ENCODE assay signal across 8 cellular contexts in the genomic region with DNA sequence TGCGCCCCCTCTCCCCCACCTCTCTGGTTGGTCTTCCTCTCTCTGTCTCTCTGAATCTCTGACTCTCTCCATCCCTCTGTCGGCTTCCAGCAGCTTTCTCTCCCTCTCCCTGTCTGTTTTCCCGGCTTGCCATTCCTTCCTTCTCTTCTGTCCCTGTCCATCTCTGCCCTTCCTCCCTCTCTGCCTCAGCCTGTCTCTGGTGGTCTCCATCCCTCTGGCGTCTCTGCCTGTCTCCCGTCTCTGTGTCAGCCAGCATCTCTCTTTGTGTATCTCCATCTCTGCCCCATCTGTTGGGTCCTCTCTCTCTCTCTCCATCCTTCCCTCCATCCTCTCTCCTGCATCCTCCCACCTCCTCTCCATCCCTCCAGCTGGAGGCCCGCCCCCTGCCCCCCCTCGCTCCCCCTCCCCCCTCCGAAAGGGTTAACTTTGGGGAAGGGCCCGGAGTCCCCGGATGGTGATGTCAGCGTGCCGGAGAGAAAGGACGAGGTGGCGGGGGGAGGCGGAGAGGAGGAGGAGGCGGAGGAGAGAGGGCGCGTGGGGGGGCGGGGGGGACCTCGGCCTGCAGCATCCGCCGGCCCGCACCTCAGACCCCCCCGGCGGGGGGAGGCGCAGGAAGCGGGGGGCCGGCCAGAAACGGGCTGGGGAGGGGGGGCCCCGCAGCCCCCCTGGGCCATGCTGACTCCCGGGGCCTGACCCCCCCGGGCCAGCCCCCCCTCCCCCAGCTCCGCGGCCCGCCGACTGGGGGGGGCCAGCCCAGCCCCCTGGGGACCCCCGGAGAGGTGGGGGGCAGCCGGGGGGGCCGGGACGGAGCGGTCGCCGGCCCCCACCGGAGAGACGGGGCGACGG. TPM values are rescaled to one million over a fixed set of nuclear protein-coding genes. Genes with fewer than 3 reads are reported as not detected.
DNase-seq lines count a peak whose midpoint lies in the region; ATAC-seq and TF ChIP-seq lines count a peak whose summit lies in the region.

A gene (plus strand): TSS at position 450 of the 846 bp plus-strand sequence. CDS start 446 bp downstream, outside the sequence.

- H3K9ac ChIP-seq in HCT116 (ENCODE audit: low read length) = peak within 1 kb of the TSS; percentile 67
- H3K9ac ChIP-seq in skeletal muscle satellite cell (ENCODE audit: low read depth, low read length) = no peak within 1 kb of the TSS

- H3K79me2 ChIP-seq in HCT116 (ENCODE audit: insufficient read depth, low read length) = peaks cover 19% of the 10 kb centered on the region

- POLR2A ChIA-PET in HCT116 (lab: Charles Lee) = no interaction called here

- peak within 1 kb of the TSS; percentile 61 for H2AFZ ChIP-seq in HCT116 (ENCODE audit: low read depth, low read length, poor library complexity, severe bottlenecking)

- peak within 1 kb of the TSS; percentile 81 for H3K4me2 ChIP-seq in HCT116 (ENCODE audit: low read length)
- H3K4me2 ChIP-seq in skeletal muscle satellite cell (ENCODE audit: low read length) = peak within 1 kb of the TSS; percentile 70

- H3K27me3 ChIP-seq in HCT116 (ENCODE audit: insufficient read depth, low read length) (no peaks in the 10 kb centered on the region), skeletal muscle satellite cell (ENCODE audit: control insufficient read depth, insufficient read depth, low read length) (no peaks in the 10 kb centered on the region)

- peak; percentile 3; the same call in 1 of the 2 replicates for ATAC-seq in HCT116
- ATAC-seq in activated naive CD4-positive, alpha-beta T cell treated with anti-CD3 and anti-CD28 coated beads, Interleukin-2, amount 50 U/mL, for 72 hours = no peak
- ATAC-seq in left ventricle myocardium superior = no peak
- ATAC-seq in HG03159 (IDR thresholded peaks at IDR 0.05; ENCODE audit: unreplicated experiment) = no peak
- ATAC-seq in HG02852 (IDR thresholded peaks at IDR 0.05; ENCODE audit: unreplicated experiment) = no peak

- TF ChIP-seq RAD21 in HCT116 (IDR thresholded peaks at IDR 0.05; ENCODE audit: low read depth) = no peak

- CTCF ChIA-PET in HCT116 (lab: Charles Lee) = interaction anchor here (1.0 kb wide), 1 partner anchor 18 kb away, joined by 3 read pairs; no protein-coding TSS in a partner anchor

- intact Hi-C loops in HCT116 (cut with micrococcal nuclease) = no loop called here
- intact Hi-C loops in left ventricle myocardium superior (cut with micrococcal nuclease) = no loop called here
- intact Hi-C loops in CD14-positive monocyte (cut with micrococcal nuclease) = no loop called here

- H3K4me1 ChIP-seq in HCT116 (ENCODE audit: control insufficient read depth in 1 of 2, insufficient read depth in 2 of 2, low read length in 2 of 2) (peaks cover 19 to 39% of the 10 kb centered on the region in 2 experiments), skeletal muscle satellite cell (ENCODE audit: control insufficient read depth, insufficient read depth, low read length) (peaks cover 11% of the 10 kb centered on the region)

- H3K9me2 ChIP-seq in HCT116 (ENCODE audit: insufficient read depth) = no peaks in the 10 kb centered on the region

- H3K4me1 Mint-ChIP-seq in CD14-positive monocyte = peaks cover 19% of the 10 kb centered on the region

- DNase-seq in HCT116 (ENCODE audit: low read depth, low spot score) (peak; percentile 26), NCI-H82 treated with DMSO at 0.1 percent for 48 hours (lab: John Stamatoyannopoulos, UW; ENCODE audit: unreplicated experiment) (peak; percentile 35), left ventricle myocardium superior (peak; percentile 67), CD14-positive monocyte (ENCODE audit: low spot score) (no peak)
- peak in 1 of 2 donors; percentile 40 for DNase-seq in activated naive CD4-positive, alpha-beta T cell treated with anti-CD3 and anti-CD28 coated beads, Interleukin-2, amount 50 U/mL, for 72 hours (ENCODE audit: low spot score in 2 of 2)

- RAD21 ChIA-PET in HCT116 (lab: Charles Lee; ENCODE audit: low non-redundant PET in 1 of 2, low total read pairs in 2 of 2, uncharacterized antibody in 2 of 2, unreplicated experiment in 2 of 2) = no interaction called here

- H3K36me3 ChIP-seq in HCT116 (ENCODE audit: control insufficient read depth in 1 of 2, insufficient read depth in 2 of 2, low read length in 2 of 2) (no peaks in the 10 kb centered on the region), skeletal muscle satellite cell (ENCODE audit: insufficient read depth, low read length) (no peaks in the 10 kb centered on the region)

- H3K9me3 ChIP-seq in HCT116 (ENCODE audit: control insufficient read depth in 1 of 2, insufficient read depth in 1 of 2, low read depth in 1 of 2, low read length in 2 of 2) (no peaks in the 10 kb centered on the region), skeletal muscle satellite cell (replicated peaks; ENCODE audit: low read length) (no peaks in the 10 kb centered on the region)

- TF ChIP-seq CTCF in HCT116 (IDR thresholded peaks at IDR 0.05 in 2 of 3, conservative IDR thresholded peaks at IDR 0.05 in 1 of 3; ENCODE audit: borderline replicate concordance in 1 of 3, insufficient read depth in 1 of 3, low read depth in 2 of 3, low read length in 2 of 3) (no peak), CD14-positive monocyte (IDR thresholded peaks at IDR 0.05) (no peak)

- no peaks in the 10 kb centered on the region for H3K9me3 Mint-ChIP-seq in activated naive CD4-positive, alpha-beta T cell treated with anti-CD3 and anti-CD28 coated beads, Interleukin-2, amount 50 U/mL, for 72 hours
- H3K9me3 Mint-ChIP-seq in CD14-positive monocyte = peaks cover 0 to 7% (median 0%) of the 10 kb centered on the region in 7 donors

- H4K20me1 ChIP-seq in HCT116 (ENCODE audit: insufficient read depth) = no peaks in the 10 kb centered on the region

- peak within 1 kb of the TSS; percentile 75 to 92 for H3K27ac Mint-ChIP-seq in activated naive CD4-positive, alpha-beta T cell treated with anti-CD3 and anti-CD28 coated beads, Interleukin-2, amount 50 U/mL, for 72 hours
- H3K27ac Mint-ChIP-seq in CD14-positive monocyte = peak within 1 kb of the TSS in 1 of 7 donors; percentile 35

- peaks cover 16 to 22% (median 22%) of the 10 kb centered on the region in 3 donors for H3K27me3 Mint-ChIP-seq in CD14-positive monocyte (ENCODE audit: low read depth in 3 of 3)

- peak within 1 kb of the TSS in 1 of 2 donors; percentile 55 for H3K4me3 Mint-ChIP-seq in CD14-positive monocyte

- BruUV-seq in HCT116 (replicated peaks; lab: Mats Ljungman, UMichigan) = no TSS peak

- no peak for TF ChIP-seq POLR2A in HCT116 (IDR thresholded peaks at IDR 0.05; ENCODE audit: borderline replicate concordance, extremely low read depth, insufficient read depth, insufficient read length)

- peaks cover 5 to 6% of the 10 kb centered on the region in 2 donors for H3K36me3 Mint-ChIP-seq in activated naive CD4-positive, alpha-beta T cell treated with anti-CD3 and anti-CD28 coated beads, Interleukin-2, amount 50 U/mL, for 72 hours
- no peaks in the 10 kb centered on the region for H3K36me3 Mint-ChIP-seq in CD14-positive monocyte

- H3K27ac ChIP-seq in HCT116 (ENCODE audit: low read depth, low read length) = peak within 1 kb of the TSS; percentile 43; the same call in 1 of the 2 replicates

- H3K4me3 ChIP-seq in HCT116 (replicated peaks in 1 of 2; ENCODE audit: low read depth in 1 of 2, low read length in 2 of 2) (peak within 1 kb of the TSS; percentile 46 to 60), skeletal muscle satellite cell (ENCODE audit: low read length) (peak within 1 kb of the TSS; percentile 49)

TF ChIP-seq in HCT116, 20 proteins besides CTCF, POLR2A, EP300 and RAD21:
- TF ChIP-seq FOSL1 (IDR thresholded peaks at IDR 0.05; ENCODE audit: low read depth) (no peak), SP1 (IDR thresholded peaks at IDR 0.05; ENCODE audit: low read depth) (peak; percentile 44; the same call in 1 of the 2 replicates), ZFX (IDR thresholded peaks at IDR 0.05) (peak; percentile 9; the same call in 1 of the 2 replicates), YY1 (IDR thresholded peaks at IDR 0.05; ENCODE audit: extremely low read depth, insufficient replicate concordance, low read depth, low read length) (peak; percentile 16)
- TF ChIP-seq, protein P1, sequence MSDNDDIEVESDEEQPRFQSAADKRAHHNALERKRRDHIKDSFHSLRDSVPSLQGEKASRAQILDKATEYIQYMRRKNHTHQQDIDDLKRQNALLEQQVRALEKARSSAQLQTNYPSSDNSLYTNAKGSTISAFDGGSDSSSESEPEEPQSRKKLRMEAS (IDR thresholded peaks at IDR 0.05) = no peak
TF ChIP-seq in HCT116: peak in this region for 3.

RNA-seq across cellular contexts. Expression of the gene that starts here (rescaled TPM):
- total RNA-seq in HCT116 (2021; ENCODE audit: unreplicated experiment) = 33.3 TPM
- 37.7 and 47.8 TPM in 2 replicates for polyA plus RNA-seq in HCT116 (2012)
- 1 to 10 TPM; 6.7 to 8.4 TPM for total RNA-seq in activated naive CD4-positive, alpha-beta T cell treated with anti-CD3 and anti-CD28 coated beads, Interleukin-2, amount 50 U/mL, for 72 hours
- 1.9 TPM for total RNA-seq in left ventricle myocardium superior
- total RNA-seq in skeletal muscle satellite cell (2012; rRNA removed) = 2.2 and 2.5 TPM in 2 replicates
- polyA plus RNA-seq in CD14-positive monocyte = not detected
